ENCODE assay signal across 8 cellular contexts in genomic region chr1:53325326-53326087, GRCh38. TPM values are rescaled to one million over a fixed set of nuclear protein-coding genes. Genes with fewer than 3 reads are reported as not detected.
DNase-seq lines count a peak whose midpoint lies in the region; ATAC-seq and TF ChIP-seq lines count a peak whose summit lies in the region.

No MANE protein-coding gene starts in this region.

- H3K4me3 ChIP-seq in astrocyte of the spinal cord (ENCODE audit: low read depth, low read length) (peak overlapping the region; percentile 68), lower leg skin (ENCODE audit: low read depth, poor library complexity, severe bottlenecking) (peak overlapping the region; percentile 62), upper lobe of left lung (peak overlapping the region in 3 of 4 donors; percentile 67 to 78 (median 76))

- H3K36me3 ChIP-seq in upper lobe of left lung: no peaks in the 10 kb centered on the region

- H3K27me3 Mint-ChIP-seq in activated T-cell treated with anti-CD3 and anti-CD28 coated beads, Interleukin-2, amount 50 U/mL, for 72 hours (ENCODE audit: low read depth): no peaks in the 10 kb centered on the region

- 11 to 12% methylated on average over 20 to 25 of the region's 26 CpGs for WGBS in lower leg skin, 2 donors
- 20 to 32% methylated on average over 5 to 26 of the region's 26 CpGs for WGBS in upper lobe of left lung, 2 donors

- H3K27ac Mint-ChIP-seq in activated T-cell treated with anti-CD3 and anti-CD28 coated beads, Interleukin-2, amount 50 U/mL, for 72 hours: peak overlapping the region; percentile 96

- TF ChIP-seq POLR2A in lower leg skin (IDR thresholded peaks at IDR 0.05) (no peak), upper lobe of left lung (IDR thresholded peaks at IDR 0.05) (peak in 1 of 4 donors; percentile 11)

- H3K4me1 Mint-ChIP-seq in activated T-cell treated with anti-CD3 and anti-CD28 coated beads, Interleukin-2, amount 50 U/mL, for 72 hours (ENCODE audit: low read depth): peaks cover 45% of the 10 kb centered on the region

- H3K4me3 Mint-ChIP-seq in activated T-cell treated with anti-CD3 and anti-CD28 coated beads, Interleukin-2, amount 50 U/mL, for 72 hours: peak overlapping the region; percentile 92 to 99

- no peak for DNase-seq in activated T-cell treated with anti-CD3 and anti-CD28 coated beads, Interleukin-2, amount 50 U/mL, for 72 hours
- DNase-seq in activated T-cell treated with anti-CD3 and anti-CD28 coated beads, Interleukin-2, amount 50 U/mL, for 48 hours: no peak
- DNase-seq in astrocyte of the spinal cord (ENCODE audit: low read depth, low spot score): no peak
- DNase-seq in lower leg skin (ENCODE audit: low spot score in 2 of 2): no peak
- DNase-seq in upper lobe of left lung: no peak

- no peak for TF ChIP-seq CTCF in astrocyte of the spinal cord (IDR thresholded peaks at IDR 0.05; ENCODE audit: low read depth, low read length)
- TF ChIP-seq CTCF in lower leg skin (IDR thresholded peaks at IDR 0.05): no peak
- no peak for TF ChIP-seq CTCF in upper lobe of left lung (IDR thresholded peaks at IDR 0.05)

- H3K27me3 ChIP-seq in upper lobe of left lung: no peaks in the 10 kb centered on the region

- H3K9me3 ChIP-seq in upper lobe of left lung: no peaks in the 10 kb centered on the region

- in situ Hi-C loops in astrocyte of the spinal cord (cut with HindIII; ENCODE audit: low sequenced_read_pairs): no loop called here

- peak overlapping the region; percentile 67 to 81 (median 74) for H3K27ac ChIP-seq in upper lobe of left lung

- intact Hi-C loops in lower leg skin (cut with DNase I; ENCODE audit: low total_unique reads): no loop called here

- peaks cover 7 to 14% of the 10 kb centered on the region in 2 donors for H3K36me3 Mint-ChIP-seq in activated T-cell treated with anti-CD3 and anti-CD28 coated beads, Interleukin-2, amount 50 U/mL, for 72 hours (ENCODE audit: insufficient read depth in 2 of 2)

- H3K9me3 Mint-ChIP-seq in activated T-cell treated with anti-CD3 and anti-CD28 coated beads, Interleukin-2, amount 50 U/mL, for 72 hours: no peaks in the 10 kb centered on the region

- no peak for TF ChIP-seq EP300 in upper lobe of left lung (IDR thresholded peaks at IDR 0.05)

- ATAC-seq in activated T-cell treated with anti-CD3 and anti-CD28 coated beads, Interleukin-2, amount 50 U/mL, for 72 hours (replicated peaks in 1 of 2): no peak
- no peak for ATAC-seq in upper lobe of left lung (ENCODE audit: low FRiP score in 2 of 2)
- ATAC-seq in HG02973 (IDR thresholded peaks at IDR 0.05; ENCODE audit: unreplicated experiment): no peak
- ATAC-seq in GM21390 (IDR thresholded peaks at IDR 0.05; ENCODE audit: unreplicated experiment): no peak
- no peak for ATAC-seq in GM21529 (IDR thresholded peaks at IDR 0.05; ENCODE audit: unreplicated experiment)

- peaks cover 24 to 33% (median 25%) of the 10 kb centered on the region in 4 donors for H3K4me1 ChIP-seq in upper lobe of left lung

RNA-seq across cellular contexts. Expression of gene LRP8, which starts 2.4 kb away (rescaled TPM):
- total RNA-seq in activated T-cell treated with anti-CD3 and anti-CD28 coated beads, Interleukin-2, amount 50 U/mL, for 72 hours: 10 to 100 TPM; 31.4 to 36.5 TPM
- 1 to 10 TPM in 3 of 4 donors, under 1 TPM in 1; 0.76 to 4.0 (median 2.0) TPM for total RNA-seq in lower leg skin
- total RNA-seq in upper lobe of left lung: 10 to 100 TPM in 4 of 6 donors, 1 to 10 TPM in 2; 4.6 to 23.0 (median 11.1) TPM
